1 cellular context compared by ENCODE assay signal in the genomic region with DNA sequence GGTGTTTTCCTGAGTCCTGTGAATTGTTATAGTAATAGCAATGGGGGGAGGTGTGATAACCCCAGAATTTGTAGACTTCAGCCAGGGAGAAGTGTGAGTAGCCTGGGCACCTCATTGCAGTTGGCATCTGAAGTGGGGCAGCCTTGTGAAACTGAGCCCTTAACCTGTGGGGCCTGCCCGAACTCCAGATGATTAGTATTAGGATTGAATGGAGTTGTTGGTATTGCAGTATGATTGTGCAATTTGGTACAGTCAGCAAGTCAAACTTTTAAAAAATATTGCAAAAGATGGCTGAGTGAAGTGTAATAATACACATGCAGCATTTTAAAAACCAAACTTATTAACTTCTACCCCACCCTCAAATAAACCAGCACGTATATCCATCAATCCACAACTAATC.
TF ChIP-seq lines count a peak whose summit lies in the region.

No MANE protein-coding gene starts in this region.

TF ChIP-seq in K562, 482 proteins besides CTCF, POLR2A, EP300 and RAD21 (continued from another document):
- TF ChIP-seq, protein P1, sequence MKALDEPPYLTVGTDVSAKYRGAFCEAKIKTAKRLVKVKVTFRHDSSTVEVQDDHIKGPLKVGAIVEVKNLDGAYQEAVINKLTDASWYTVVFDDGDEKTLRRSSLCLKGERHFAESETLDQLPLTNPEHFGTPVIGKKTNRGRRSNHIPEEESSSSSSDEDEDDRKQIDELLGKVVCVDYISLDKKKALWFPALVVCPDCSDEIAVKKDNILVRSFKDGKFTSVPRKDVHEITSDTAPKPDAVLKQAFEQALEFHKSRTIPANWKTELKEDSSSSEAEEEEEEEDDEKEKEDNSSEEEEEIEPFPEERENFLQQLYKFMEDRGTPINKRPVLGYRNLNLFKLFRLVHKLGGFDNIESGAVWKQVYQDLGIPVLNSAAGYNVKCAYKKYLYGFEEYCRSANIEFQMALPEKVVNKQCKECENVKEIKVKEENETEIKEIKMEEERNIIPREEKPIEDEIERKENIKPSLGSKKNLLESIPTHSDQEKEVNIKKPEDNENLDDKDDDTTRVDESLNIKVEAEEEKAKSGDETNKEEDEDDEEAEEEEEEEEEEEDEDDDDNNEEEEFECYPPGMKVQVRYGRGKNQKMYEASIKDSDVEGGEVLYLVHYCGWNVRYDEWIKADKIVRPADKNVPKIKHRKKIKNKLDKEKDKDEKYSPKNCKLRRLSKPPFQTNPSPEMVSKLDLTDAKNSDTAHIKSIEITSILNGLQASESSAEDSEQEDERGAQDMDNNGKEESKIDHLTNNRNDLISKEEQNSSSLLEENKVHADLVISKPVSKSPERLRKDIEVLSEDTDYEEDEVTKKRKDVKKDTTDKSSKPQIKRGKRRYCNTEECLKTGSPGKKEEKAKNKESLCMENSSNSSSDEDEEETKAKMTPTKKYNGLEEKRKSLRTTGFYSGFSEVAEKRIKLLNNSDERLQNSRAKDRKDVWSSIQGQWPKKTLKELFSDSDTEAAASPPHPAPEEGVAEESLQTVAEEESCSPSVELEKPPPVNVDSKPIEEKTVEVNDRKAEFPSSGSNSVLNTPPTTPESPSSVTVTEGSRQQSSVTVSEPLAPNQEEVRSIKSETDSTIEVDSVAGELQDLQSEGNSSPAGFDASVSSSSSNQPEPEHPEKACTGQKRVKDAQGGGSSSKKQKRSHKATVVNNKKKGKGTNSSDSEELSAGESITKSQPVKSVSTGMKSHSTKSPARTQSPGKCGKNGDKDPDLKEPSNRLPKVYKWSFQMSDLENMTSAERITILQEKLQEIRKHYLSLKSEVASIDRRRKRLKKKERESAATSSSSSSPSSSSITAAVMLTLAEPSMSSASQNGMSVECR (CRISPR knock-in tag; IDR thresholded peaks at IDR 0.05) = no peak
- TF ChIP-seq, protein P2, sequence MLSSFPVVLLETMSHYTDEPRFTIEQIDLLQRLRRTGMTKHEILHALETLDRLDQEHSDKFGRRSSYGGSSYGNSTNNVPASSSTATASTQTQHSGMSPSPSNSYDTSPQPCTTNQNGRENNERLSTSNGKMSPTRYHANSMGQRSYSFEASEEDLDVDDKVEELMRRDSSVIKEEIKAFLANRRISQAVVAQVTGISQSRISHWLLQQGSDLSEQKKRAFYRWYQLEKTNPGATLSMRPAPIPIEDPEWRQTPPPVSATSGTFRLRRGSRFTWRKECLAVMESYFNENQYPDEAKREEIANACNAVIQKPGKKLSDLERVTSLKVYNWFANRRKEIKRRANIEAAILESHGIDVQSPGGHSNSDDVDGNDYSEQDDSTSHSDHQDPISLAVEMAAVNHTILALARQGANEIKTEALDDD (IDR thresholded peaks at IDR 0.05) = no peak
- TF ChIP-seq SIN3B (IDR thresholded peaks at IDR 0.05; ENCODE audit: low read depth) (no peak), ZNF316 (IDR thresholded peaks at IDR 0.05) (peak; percentile 69), ZFP30 (CRISPR knock-in tag; IDR thresholded peaks at IDR 0.05; ENCODE audit: borderline replicate concordance) (no peak), RHOXF2B (CRISPR knock-in tag; conservative IDR thresholded peaks at IDR 0.05) (no peak), TCF7L2 (IDR thresholded peaks at IDR 0.05; ENCODE audit: low read depth, low read length) (no peak), CEBPG (CRISPR knock-in tag; IDR thresholded peaks at IDR 0.05) (peak; percentile 78), CEBPG (tag; conservative IDR thresholded peaks at IDR 0.05 in 1 of 2, IDR thresholded peaks at IDR 0.05 in 1 of 2) (peak; percentile 90 to 93), FOXA1 (IDR thresholded peaks at IDR 0.05; ENCODE audit: borderline replicate concordance) (no peak), ZSCAN29 (IDR thresholded peaks at IDR 0.05) (no peak), RAD51 (IDR thresholded peaks at IDR 0.05; ENCODE audit: borderline replicate concordance, low read depth) (no peak), BRD4 (IDR thresholded peaks at IDR 0.05) (no peak), ZNF23 (CRISPR knock-in tag; IDR thresholded peaks at IDR 0.05) (no peak), CEBPB (tag; IDR thresholded peaks at IDR 0.05) (peak; percentile 96), HMGN3 (IDR thresholded peaks at IDR 0.05; ENCODE audit: borderline replicate concordance, extremely low read depth, insufficient read length, low read depth, low read length) (no peak), MEIS2 (IDR thresholded peaks at IDR 0.05; ENCODE audit: partially characterized antibody) (no peak), PPARD (CRISPR knock-in tag; IDR thresholded peaks at IDR 0.05) (no peak), NFE2L1 (tag; IDR thresholded peaks at IDR 0.05; ENCODE audit: borderline replicate concordance, low read depth) (no peak), CBFA2T2 (conservative IDR thresholded peaks at IDR 0.05) (no peak)
- TF ChIP-seq, protein P3, sequence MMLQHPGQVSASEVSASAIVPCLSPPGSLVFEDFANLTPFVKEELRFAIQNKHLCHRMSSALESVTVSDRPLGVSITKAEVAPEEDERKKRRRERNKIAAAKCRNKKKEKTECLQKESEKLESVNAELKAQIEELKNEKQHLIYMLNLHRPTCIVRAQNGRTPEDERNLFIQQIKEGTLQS (IDR thresholded peaks at IDR 0.05) = peak; percentile 42; the same call in 1 of the 2 replicates
- TF ChIP-seq, protein P3 (CRISPR knock-in tag; conservative IDR thresholded peaks at IDR 0.05) = no peak
- TF ChIP-seq, protein P4, sequence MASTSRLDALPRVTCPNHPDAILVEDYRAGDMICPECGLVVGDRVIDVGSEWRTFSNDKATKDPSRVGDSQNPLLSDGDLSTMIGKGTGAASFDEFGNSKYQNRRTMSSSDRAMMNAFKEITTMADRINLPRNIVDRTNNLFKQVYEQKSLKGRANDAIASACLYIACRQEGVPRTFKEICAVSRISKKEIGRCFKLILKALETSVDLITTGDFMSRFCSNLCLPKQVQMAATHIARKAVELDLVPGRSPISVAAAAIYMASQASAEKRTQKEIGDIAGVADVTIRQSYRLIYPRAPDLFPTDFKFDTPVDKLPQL (IDR thresholded peaks at IDR 0.05; ENCODE audit: extremely low read depth, insufficient read length) = no peak
- TF ChIP-seq, protein P5, sequence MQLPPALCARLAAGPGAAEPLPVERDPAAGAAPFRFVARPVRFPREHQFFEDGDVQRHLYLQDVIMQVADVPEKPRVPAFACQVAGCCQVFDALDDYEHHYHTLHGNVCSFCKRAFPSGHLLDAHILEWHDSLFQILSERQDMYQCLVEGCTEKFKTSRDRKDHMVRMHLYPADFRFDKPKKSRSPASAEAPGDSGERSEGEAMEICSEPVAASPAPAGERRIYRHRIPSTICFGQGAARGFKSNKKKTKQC (CRISPR knock-in tag; IDR thresholded peaks at IDR 0.05) = no peak
